In the genomic region with DNA sequence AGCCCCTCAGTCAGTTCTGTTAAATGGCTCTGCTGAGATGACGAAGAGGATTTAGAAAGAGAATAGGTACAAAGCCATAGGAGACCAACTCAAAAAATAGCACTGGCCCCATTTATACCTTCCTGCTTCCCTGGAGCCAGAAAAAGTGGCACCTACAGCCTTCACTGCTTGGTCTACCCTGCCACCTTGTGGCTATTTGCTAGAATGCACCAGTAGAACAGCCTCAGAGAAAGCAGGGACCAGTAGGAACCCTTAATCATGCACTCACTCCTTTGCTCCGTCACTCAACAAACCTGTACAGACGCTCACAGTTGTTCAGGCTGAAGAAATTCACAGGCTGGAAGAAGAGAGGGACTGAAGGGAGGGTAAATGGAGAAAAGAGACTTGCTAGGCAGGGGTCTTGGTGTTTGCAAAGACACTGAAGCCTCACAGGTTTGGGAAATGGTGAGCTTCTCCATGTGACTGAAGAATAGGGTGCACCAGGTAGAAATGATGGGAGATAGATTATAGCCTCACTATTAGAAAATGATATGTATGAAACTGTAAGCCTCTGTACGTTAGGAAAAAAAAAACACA, we compare ENCODE assay signal across 8 cellular contexts. TPM values are rescaled to one million over a fixed set of nuclear protein-coding genes. Genes with fewer than 3 reads are reported as not detected.
DNase-seq lines count a peak whose midpoint lies in the region; ATAC-seq and TF ChIP-seq lines count a peak whose summit lies in the region.

No MANE protein-coding gene starts in this region.

- no peaks in the 10 kb centered on the region for H3K27me3 ChIP-seq in OCI-LY3 (ENCODE audit: low read depth, low read length)

- no peak overlapping the region for H3K27ac Mint-ChIP-seq in nephron progenitor cell

- TF ChIP-seq CTCF in OCI-LY3 (IDR thresholded peaks at IDR 0.05; ENCODE audit: low read depth, low read length) (peak; percentile 92), nephron progenitor cell (IDR thresholded peaks at IDR 0.05) (peak; percentile 94)

- H3K36me3 Mint-ChIP-seq in nephron progenitor cell (ENCODE audit: low read depth), result no peaks in the 10 kb centered on the region

- ATAC-seq in GM21576 (IDR thresholded peaks at IDR 0.05; ENCODE audit: unreplicated experiment) (peak; percentile 74), esophagus mucosa (peak; percentile 96)

- no peaks in the 10 kb centered on the region for H4K20me1 ChIP-seq in OCI-LY3 (ENCODE audit: insufficient read depth, low read length)

- H3K4me1 ChIP-seq in OCI-LY3 (ENCODE audit: low read length), result peaks cover 15% of the 10 kb centered on the region

- H3K9ac ChIP-seq in OCI-LY3 (ENCODE audit: low read length), result no peak overlapping the region

- H3K36me3 ChIP-seq in OCI-LY3 (replicated peaks; ENCODE audit: low read depth, low read length), result no peaks in the 10 kb centered on the region

- H3K9me3 ChIP-seq in OCI-LY3 (ENCODE audit: insufficient read depth, low read length), result no peaks in the 10 kb centered on the region

- no peaks in the 10 kb centered on the region for H3K9me3 Mint-ChIP-seq in nephron progenitor cell

- peak; percentile 46 for DNase-seq in DMS53 treated with DMSO at 0.1 percent for 48 hours (lab: John Stamatoyannopoulos, UW; ENCODE audit: unreplicated experiment)
- peak; percentile 46 for DNase-seq in KG1 (lab: John Stamatoyannopoulos, UW)
- DNase-seq in activated T-cell treated with anti-CD3 and anti-CD28 coated beads for 24 hours (ENCODE audit: low read depth), result peak; percentile 66
- peak; percentile 76 for DNase-seq in nephron progenitor cell
- peak; percentile 91 for DNase-seq in superior temporal gyrus (ENCODE audit: extremely low spot score)

- no peak overlapping the region for H3K27ac ChIP-seq in OCI-LY3 (ENCODE audit: low read length)

- H3K27me3 Mint-ChIP-seq in nephron progenitor cell (ENCODE audit: low read depth, poor library complexity), result no peaks in the 10 kb centered on the region

- H3K4me1 Mint-ChIP-seq in nephron progenitor cell, result peaks cover 3% of the 10 kb centered on the region

- no peak overlapping the region for H3K4me3 Mint-ChIP-seq in nephron progenitor cell

- H3K79me2 ChIP-seq in OCI-LY3 (ENCODE audit: low read length), result no peaks in the 10 kb centered on the region

- H2AFZ ChIP-seq in OCI-LY3 (ENCODE audit: low read depth, low read length), result 0 out of 2 replicates have a peak overlapping the region, but pooled peaks have one; percentile 24

- H3K4me2 ChIP-seq in OCI-LY3 (ENCODE audit: low read length), result peak overlapping the region; percentile 40

- no peak overlapping the region for H3K4me3 ChIP-seq in OCI-LY3 (ENCODE audit: low read length)

RNA-seq across cellular contexts. Expression of gene RTP2, which starts 12.1 kb away (rescaled TPM):
- total RNA-seq in esophagus mucosa, result not detected

RNA-seq across cellular contexts. Expression of gene BCL6, which starts 30.8 kb away (rescaled TPM):
- 40.1 TPM for total RNA-seq in esophagus mucosa

RNA-seq across cellular contexts. Expression of gene SST, which starts 44.3 kb away (rescaled TPM):
- not detected for total RNA-seq in esophagus mucosa
